Comparison of ENCODE assay signal across 10 cellular contexts in the genomic region with DNA sequence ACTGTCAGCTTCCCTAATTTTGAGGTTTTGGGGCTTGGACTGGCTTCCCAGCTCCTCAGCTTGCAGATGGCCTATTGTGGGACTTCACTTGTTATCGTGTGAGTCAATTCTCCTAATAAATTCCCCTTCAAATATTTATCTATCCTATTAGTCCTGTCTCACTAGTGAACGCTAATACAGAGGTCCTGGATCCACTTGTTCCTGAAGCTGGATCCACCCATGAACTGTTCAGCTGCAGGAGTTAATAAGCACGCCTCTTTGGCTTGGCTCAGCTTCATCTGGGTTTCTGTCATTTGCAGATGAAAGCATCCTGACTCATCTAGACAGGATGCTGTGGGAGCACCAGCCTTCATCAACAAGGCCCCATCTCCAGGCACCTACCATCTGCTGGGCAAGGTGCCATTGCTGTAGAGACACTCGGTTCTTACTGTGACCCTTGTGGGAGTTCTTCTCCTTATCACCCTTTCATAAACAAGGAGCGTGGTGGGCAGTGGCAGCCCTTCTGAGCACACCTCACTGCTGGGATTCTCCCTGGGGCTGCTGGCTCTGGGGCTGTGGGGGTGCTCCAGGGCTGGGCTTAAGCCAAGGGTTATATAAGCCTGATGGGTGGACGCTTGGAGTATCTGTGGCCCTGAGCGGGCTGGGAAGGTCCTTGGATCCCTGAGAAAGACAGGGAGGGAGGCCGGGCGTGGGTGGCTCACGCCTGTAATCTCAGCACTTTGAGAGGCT. TPM values are rescaled to one million over a fixed set of nuclear protein-coding genes. Genes with fewer than 3 reads are reported as not detected.
A peak's percentile ranks its signal among the peaks of the same experiment; 100 is the strongest.
DNase-seq lines count a peak whose midpoint lies in the region; ATAC-seq and TF ChIP-seq lines count a peak whose summit lies in the region.
"Had no signal": no experiment of that assay in that cellular context is flagged by ENCODE, and none has a peak within 500 bp of the region (broad histone marks: within the 10 kb centered on the region; RNA-seq: fewer than 3 reads in every experiment).

No MANE protein-coding gene starts in this region.

- H3K4me3 ChIP-seq in BLaER1 treated with 17β-estradiol and CSF1 and Interleukin-3, amounts not matched to agents 10 nM and 100 nM = no peak overlapping the region
- H3K4me3 ChIP-seq in left lung = no peak overlapping the region
- H3K4me3 ChIP-seq: cardiac muscle cell had no signal

- peaks cover 78% of the 10 kb centered on the region for H3K4me1 Mint-ChIP-seq in activated T-cell treated with anti-CD3 and anti-CD28 coated beads, Interleukin-2, amount 50 U/mL, for 72 hours (ENCODE audit: low read depth)
- H3K4me1 Mint-ChIP-seq: nephron had no signal

- no peaks in the 10 kb centered on the region for H4K20me1 ChIP-seq in BLaER1 treated with 17β-estradiol and CSF1 and Interleukin-3, amounts not matched to agents 10 nM and 100 nM

- no peaks in the 10 kb centered on the region for H3K9me3 ChIP-seq in BLaER1 treated with 17β-estradiol and CSF1 and Interleukin-3, amounts not matched to agents 10 nM and 100 nM (replicated peaks in 1 of 11)
- no peaks in the 10 kb centered on the region for H3K9me3 ChIP-seq in left lung

- ATAC-seq in activated T-cell treated with anti-CD3 and anti-CD28 coated beads, Interleukin-2, amount 50 U/mL, for 72 hours (replicated peaks in 1 of 2) = peak; percentile 92 to 94
- ATAC-seq in left lung (peak; percentile 30), GM21529 (IDR thresholded peaks at IDR 0.05; ENCODE audit: unreplicated experiment) (no peak), HG03135 (IDR thresholded peaks at IDR 0.05; ENCODE audit: unreplicated experiment) (no peak)

- no peaks in the 10 kb centered on the region for H3K27me3 ChIP-seq in BLaER1 treated with 17β-estradiol and CSF1 and Interleukin-3, amounts not matched to agents 10 nM and 100 nM
- no peaks in the 10 kb centered on the region for H3K27me3 ChIP-seq in left lung
- H3K27me3 ChIP-seq: cardiac muscle cell had no signal

- peak overlapping the region in 3 of 11 experiments; percentile 49 to 66 (median 54); a peak in 5 of 22 replicates for H3K27ac ChIP-seq in BLaER1 treated with 17β-estradiol and CSF1 and Interleukin-3, amounts not matched to agents 10 nM and 100 nM
- H3K27ac ChIP-seq in left lung = no peak overlapping the region
- H3K27ac ChIP-seq: cardiac muscle cell had no signal

- peak overlapping the region; percentile 81 for H3K27ac Mint-ChIP-seq in activated T-cell treated with anti-CD3 and anti-CD28 coated beads, Interleukin-2, amount 50 U/mL, for 72 hours
- H3K27ac Mint-ChIP-seq: nephron had no signal

- peaks cover 0 to 2% of the 10 kb centered on the region in 2 donors for H3K36me3 Mint-ChIP-seq in activated T-cell treated with anti-CD3 and anti-CD28 coated beads, Interleukin-2, amount 50 U/mL, for 72 hours (ENCODE audit: insufficient read depth in 2 of 2)

- H3K9ac ChIP-seq in BLaER1 treated with 17β-estradiol and CSF1 and Interleukin-3, amounts not matched to agents 10 nM and 100 nM = 0 out of 22 replicates have a peak overlapping the region, but pooled peaks of 1 of the 11 experiments have one; percentile 7

- H3K36me3 ChIP-seq in BLaER1 treated with 17β-estradiol and CSF1 and Interleukin-3, amounts not matched to agents 10 nM and 100 nM = no peaks in the 10 kb centered on the region
- H3K36me3 ChIP-seq in left lung = no peaks in the 10 kb centered on the region
- H3K36me3 ChIP-seq: cardiac muscle cell had no signal

- DNase-seq in RPMI7951 (ENCODE audit: low read depth) (peak; percentile 96), left lung (no peak), NCI-H2171 treated with DMSO at 0.1 percent for 48 hours (lab: John Stamatoyannopoulos, UW) (no peak), NCI-H1694 (lab: John Stamatoyannopoulos, UW) (no peak)
- peak; percentile 81 to 90 for DNase-seq in activated T-cell treated with anti-CD3 and anti-CD28 coated beads, Interleukin-2, amount 50 U/mL, for 72 hours

- H3K4me2 ChIP-seq in BLaER1 treated with 17β-estradiol and CSF1 and Interleukin-3, amounts not matched to agents 10 nM and 100 nM = peak overlapping the region in 9 of 11 experiments; percentile 5 to 87 (median 68); a peak in 17 of 22 replicates

- peaks cover 20 to 56% (median 26%) of the 10 kb centered on the region in 10 experiments for H3K4me1 ChIP-seq in BLaER1 treated with 17β-estradiol and CSF1 and Interleukin-3, amounts not matched to agents 10 nM and 100 nM
- peaks cover 0 to 17% of the 10 kb centered on the region in 2 donors for H3K4me1 ChIP-seq in left lung

- no peaks in the 10 kb centered on the region for H3K27me3 Mint-ChIP-seq in activated T-cell treated with anti-CD3 and anti-CD28 coated beads, Interleukin-2, amount 50 U/mL, for 72 hours (ENCODE audit: low read depth)

- H3K4me3 Mint-ChIP-seq in activated T-cell treated with anti-CD3 and anti-CD28 coated beads, Interleukin-2, amount 50 U/mL, for 72 hours = peak overlapping the region; percentile 77 to 82
- H3K4me3 Mint-ChIP-seq: nephron had no signal

- intact Hi-C loops in left lung (cut with DNase I) = no loop called here

- no peak for TF ChIP-seq CTCF in left lung (IDR thresholded peaks at IDR 0.05)

- peaks cover 3 to 6% of the 10 kb centered on the region in 2 donors for H3K9me3 Mint-ChIP-seq in activated T-cell treated with anti-CD3 and anti-CD28 coated beads, Interleukin-2, amount 50 U/mL, for 72 hours
- H3K9me3 Mint-ChIP-seq: nephron had no signal

RNA-seq across cellular contexts. Expression of a gene that starts 23.2 kb away (rescaled TPM):
- 0.20 and 0.84 TPM in 2 replicates for total RNA-seq in RPMI7951 (2014; rRNA removed; shearing (Covaris generic))
- total RNA-seq in activated T-cell treated with anti-CD3 and anti-CD28 coated beads, Interleukin-2, amount 50 U/mL, for 72 hours = 100 to 1,000 TPM; 254 to 360 TPM
- 10 to 100 TPM in 1 of 2 donors, 1 to 10 TPM in 1; 5.8 to 14.0 TPM for total RNA-seq in left lung

RNA-seq across cellular contexts. Expression of a gene that starts 33.5 kb away (rescaled TPM):
- total RNA-seq in RPMI7951 (2014; rRNA removed; shearing (Covaris generic)) = 23.2 and 24.9 TPM in 2 replicates
- total RNA-seq in activated T-cell treated with anti-CD3 and anti-CD28 coated beads, Interleukin-2, amount 50 U/mL, for 72 hours = 10 to 100 TPM; 21.1 to 23.6 TPM
- total RNA-seq in left lung = 10 to 100 TPM; 52.8 to 61.5 TPM

RNA-seq across cellular contexts. Expression of a gene that starts 57.3 kb away (rescaled TPM):
- 15.7 and 15.9 TPM in 2 replicates for total RNA-seq in RPMI7951 (2014; rRNA removed; shearing (Covaris generic))
- 10 to 100 TPM; 81.1 to 97.6 TPM for total RNA-seq in activated T-cell treated with anti-CD3 and anti-CD28 coated beads, Interleukin-2, amount 50 U/mL, for 72 hours
- 10 to 100 TPM; 37.3 to 42.4 TPM for total RNA-seq in left lung

Comparison
In these comparisons a context has a peak if more than half of its experiments do, and no peak if none do; other contexts are left out.
1. DNase-seq: peak in RPMI7951 (single experiment) and activated T-cell treated with anti-CD3 and anti-CD28 coated beads, Interleukin-2, amount 50 U/mL, for 72 hours (2 of 2); none in left lung (0 of 2), NCI-H2171 treated with DMSO at 0.1 percent for 48 hours (single experiment) and NCI-H1694 (single experiment).
2. ATAC-seq: peak in activated T-cell treated with anti-CD3 and anti-CD28 coated beads, Interleukin-2, amount 50 U/mL, for 72 hours (2 of 2) and left lung (single experiment); none in GM21529 (single experiment) and HG03135 (single experiment).
3. RNA of a gene that starts 23.2 kb away (total RNA-seq): 254 to 360 TPM in activated T-cell treated with anti-CD3 and anti-CD28 coated beads, Interleukin-2, amount 50 U/mL, for 72 hours; 5.8 to 14.0 TPM in left lung and 0.20 to 0.84 TPM in RPMI7951; every median in the first group is over 10 times any median in the second.